1 cellular context compared by ENCODE assay signal in genomic region chr22:42368379-42369249, GRCh38.
TF ChIP-seq lines count a peak whose summit lies in the region.

No MANE protein-coding gene starts in this region.

TF ChIP-seq in HepG2, 621 proteins besides CTCF, POLR2A, EP300 and RAD21 (continued from another document):
- TF ChIP-seq, protein P1, sequence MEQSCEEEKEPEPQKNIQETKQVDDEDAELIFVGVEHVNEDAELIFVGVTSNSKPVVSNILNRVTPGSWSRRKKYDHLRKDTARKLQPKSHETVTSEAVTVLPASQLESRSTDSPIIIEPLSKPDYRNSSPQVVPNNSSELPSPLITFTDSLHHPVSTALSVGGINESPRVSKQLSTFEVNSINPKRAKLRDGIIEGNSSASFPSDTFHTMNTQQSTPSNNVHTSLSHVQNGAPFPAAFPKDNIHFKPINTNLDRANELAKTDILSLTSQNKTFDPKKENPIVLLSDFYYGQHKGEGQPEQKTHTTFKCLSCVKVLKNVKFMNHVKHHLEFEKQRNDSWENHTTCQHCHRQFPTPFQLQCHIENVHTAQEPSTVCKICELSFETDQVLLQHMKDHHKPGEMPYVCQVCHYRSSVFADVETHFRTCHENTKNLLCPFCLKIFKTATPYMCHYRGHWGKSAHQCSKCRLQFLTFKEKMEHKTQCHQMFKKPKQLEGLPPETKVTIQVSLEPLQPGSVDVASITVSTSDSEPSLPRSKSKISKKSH (CRISPR knock-in tag; IDR thresholded peaks at IDR 0.05; ENCODE audit: borderline replicate concordance) = peak; percentile 48; the same call in 1 of the 2 replicates
- TF ChIP-seq PCBP2 (optimal IDR thresholded peaks at IDR 0.05; ENCODE audit: low read depth, low read length, poor library complexity, severe bottlenecking) (no peak), ZNF556 (CRISPR knock-in tag; IDR thresholded peaks at IDR 0.05; ENCODE audit: borderline replicate concordance) (no peak), SRY (CRISPR knock-in tag; IDR thresholded peaks at IDR 0.05) (peak; percentile 60; the same call in 1 of the 2 replicates), ZNF354B (CRISPR knock-in tag; IDR thresholded peaks at IDR 0.05) (no peak), ZMYM4 (CRISPR knock-in tag; IDR thresholded peaks at IDR 0.05) (no peak), MTA1 (CRISPR knock-in tag; IDR thresholded peaks at IDR 0.05; ENCODE audit: borderline replicate concordance) (no peak), RBM39 (IDR thresholded peaks at IDR 0.05; ENCODE audit: low read depth, low read length, poor library complexity, severe bottlenecking) (no peak), IRF1 (CRISPR knock-in tag; IDR thresholded peaks at IDR 0.05; ENCODE audit: low read depth) (no peak), ZSCAN30 (CRISPR knock-in tag; IDR thresholded peaks at IDR 0.05) (no peak)
- TF ChIP-seq, protein P2, sequence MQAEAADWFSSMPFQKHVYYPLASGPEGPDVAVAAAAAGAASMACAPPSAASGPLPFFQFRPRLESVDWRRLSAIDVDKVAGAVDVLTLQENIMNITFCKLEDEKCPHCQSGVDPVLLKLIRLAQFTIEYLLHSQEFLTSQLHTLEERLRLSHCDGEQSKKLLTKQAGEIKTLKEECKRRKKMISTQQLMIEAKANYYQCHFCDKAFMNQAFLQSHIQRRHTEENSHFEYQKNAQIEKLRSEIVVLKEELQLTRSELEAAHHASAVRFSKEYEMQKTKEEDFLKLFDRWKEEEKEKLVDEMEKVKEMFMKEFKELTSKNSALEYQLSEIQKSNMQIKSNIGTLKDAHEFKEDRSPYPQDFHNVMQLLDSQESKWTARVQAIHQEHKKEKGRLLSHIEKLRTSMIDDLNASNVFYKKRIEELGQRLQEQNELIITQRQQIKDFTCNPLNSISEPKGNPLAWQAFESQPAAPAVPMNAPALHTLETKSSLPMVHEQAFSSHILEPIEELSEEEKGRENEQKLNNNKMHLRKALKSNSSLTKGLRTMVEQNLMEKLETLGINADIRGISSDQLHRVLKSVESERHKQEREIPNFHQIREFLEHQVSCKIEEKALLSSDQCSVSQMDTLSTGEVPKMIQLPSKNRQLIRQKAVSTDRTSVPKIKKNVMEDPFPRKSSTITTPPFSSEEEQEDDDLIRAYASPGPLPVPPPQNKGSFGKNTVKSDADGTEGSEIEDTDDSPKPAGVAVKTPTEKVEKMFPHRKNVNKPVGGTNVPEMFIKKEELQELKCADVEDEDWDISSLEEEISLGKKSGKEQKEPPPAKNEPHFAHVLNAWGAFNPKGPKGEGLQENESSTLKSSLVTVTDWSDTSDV (CRISPR knock-in tag; IDR thresholded peaks at IDR 0.05) = 0 out of 2 replicates have a peak, but pooled peaks have one; percentile 32
